In genomic region chr10:126955396-126955795, GRCh38 we compare ENCODE assay signal across 24 cellular contexts. TPM values are rescaled to one million over a fixed set of nuclear protein-coding genes. Genes with fewer than 3 reads are reported as not detected.
A peak's percentile ranks its signal among the peaks of the same experiment; 100 is the strongest.
DNase-seq lines count a peak whose midpoint lies in the region; ATAC-seq and TF ChIP-seq lines count a peak whose summit lies in the region.
"Had no signal": no experiment of that assay in that cellular context is flagged by ENCODE, and none has a peak within 500 bp of the region (broad histone marks: within the 10 kb centered on the region; RNA-seq: fewer than 3 reads in every experiment).

No MANE protein-coding gene starts in this region.

- intact Hi-C loops in Right ventricle myocardium superior (cut with DNase I): no loop called here

- peaks cover 29% of the 10 kb centered on the region for H3K4me1 Mint-ChIP-seq in endodermal cell
- H3K4me1 Mint-ChIP-seq: activated naive CD8-positive, alpha-beta T cell treated with anti-CD3 and anti-CD28 coated beads, Interleukin-2, amount 10 ng/mL, durations not matched to agents 7 days and 5 days; CD4-positive, CD25-positive, alpha-beta regulatory T cell had no signal

- peaks cover 11% of the 10 kb centered on the region for H3K4me1 ChIP-seq in endodermal cell (ENCODE audit: control insufficient read depth, insufficient read depth, low read length)
- H3K4me1 ChIP-seq: psoas muscle had no signal

- peaks cover 7% of the 10 kb centered on the region for H3K36me3 Mint-ChIP-seq in endodermal cell (ENCODE audit: low read depth)
- H3K36me3 Mint-ChIP-seq: activated naive CD8-positive, alpha-beta T cell treated with anti-CD3 and anti-CD28 coated beads, Interleukin-2, amount 10 ng/mL, durations not matched to agents 7 days and 5 days; CD4-positive, CD25-positive, alpha-beta regulatory T cell had no signal

- 91 to 100% methylated on average over 1 to 8 of the region's 8 CpGs for WGBS in endodermal cell (ENCODE audit: insufficient coverage in 1 of 2, insufficient read length in 1 of 2), 2 experiments

- peaks cover 30% of the 10 kb centered on the region for H3K9me3 ChIP-seq in endodermal cell (ENCODE audit: control insufficient read depth, low read length)
- H3K9me3 ChIP-seq: psoas muscle, tibial artery had no signal

- H3K9me3 Mint-ChIP-seq in endodermal cell: no peaks in the 10 kb centered on the region

- peak overlapping the region; percentile 33 for H3K27ac Mint-ChIP-seq in endodermal cell
- H3K27ac Mint-ChIP-seq: activated CD8-positive, alpha-beta T cell treated with anti-CD3 and anti-CD28 coated beads, Interleukin-2, amount 10 ng/mL, durations not matched to agents 7 days and 5 days; activated naive CD8-positive, alpha-beta T cell treated with anti-CD3 and anti-CD28 coated beads, Interleukin-2, amount 10 ng/mL, durations not matched to agents 7 days and 5 days; CD4-positive, CD25-positive, alpha-beta regulatory T cell; T-helper 1 cell treated with Interleukin-12 subunit alpha and Interleukin-12 subunit beta and Interleukin-4 antibody, amounts not matched to agents 30 μg/mL and 1 μg/mL, for 36 hours had no signal

- no peaks in the 10 kb centered on the region for H3K36me3 ChIP-seq in endodermal cell (ENCODE audit: control insufficient read depth, insufficient read depth, low read length)
- H3K36me3 ChIP-seq: tibial artery had no signal

- H3K9ac ChIP-seq in endodermal cell (ENCODE audit: extremely low read depth, low read length, poor library complexity, severe bottlenecking): no peak overlapping the region
- H3K9ac ChIP-seq: GM23248 had no signal

- no peak overlapping the region for H3K4me3 ChIP-seq in endodermal cell (ENCODE audit: low read length)
- H3K4me3 ChIP-seq: GM12878, GM23248, lung, psoas muscle, tibial artery had no signal

- peak; percentile 19 for DNase-seq in NCI-H146 (lab: John Stamatoyannopoulos, UW)
- DNase-seq in NCI-H146 treated with DMSO at 0.1 percent for 48 hours (lab: John Stamatoyannopoulos, UW; ENCODE audit: unreplicated experiment): no peak
- no peak for DNase-seq in endodermal cell
- DNase-seq in left lobe of liver (ENCODE audit: low spot score): peak; percentile 60
- peak in 12 of 49 donors; percentile 25 to 75 (median 45) for DNase-seq in substantia nigra (lab: John Stamatoyannopoulos, UW)
- DNase-seq in Right ventricle myocardium superior: no peak
- DNase-seq: activated CD8-positive, alpha-beta T cell treated with anti-CD3 and anti-CD28 coated beads, Interleukin-2, amount 10 ng/mL, durations not matched to agents 7 days and 5 days; activated naive CD8-positive, alpha-beta T cell treated with anti-CD3 and anti-CD28 coated beads, Interleukin-2, amount 10 ng/mL, durations not matched to agents 7 days and 5 days; activated T-cell treated with anti-CD3 and anti-CD28 coated beads for 4 hours; CD4-positive, CD25-positive, alpha-beta regulatory T cell; central memory CD4-positive, alpha-beta T cell; dermis blood vessel endothelial cell; NCI-H1694 treated with DMSO at 0.1 percent for 48 hours; NCI-H526; psoas muscle; stimulated activated naive CD4-positive, alpha-beta T cell treated with Interleukin-2 at 50 U/mL for 16 hours; tibial artery had no signal

- ATAC-seq in left lobe of liver (peak; percentile 91), Right ventricle myocardium superior (ENCODE audit: poor library complexity) (no peak), GM18861 (IDR thresholded peaks at IDR 0.05; ENCODE audit: unreplicated experiment) (no peak), HG03521 (IDR thresholded peaks at IDR 0.05; ENCODE audit: unreplicated experiment) (no peak)
- ATAC-seq: activated CD8-positive, alpha-beta T cell treated with anti-CD3 and anti-CD28 coated beads, Interleukin-2, amount 10 ng/mL, durations not matched to agents 7 days and 5 days; GM12878; psoas muscle had no signal

- no peaks in the 10 kb centered on the region for H3K27me3 ChIP-seq in endodermal cell (ENCODE audit: control insufficient read depth, insufficient read depth, low read length, poor library complexity, severe bottlenecking)
- H3K27me3 ChIP-seq: tibial artery had no signal

- no peak overlapping the region for H3K4me3 Mint-ChIP-seq in endodermal cell
- H3K4me3 Mint-ChIP-seq: activated CD8-positive, alpha-beta T cell treated with anti-CD3 and anti-CD28 coated beads, Interleukin-2, amount 10 ng/mL, durations not matched to agents 7 days and 5 days; activated naive CD8-positive, alpha-beta T cell treated with anti-CD3 and anti-CD28 coated beads, Interleukin-2, amount 10 ng/mL, durations not matched to agents 7 days and 5 days; CD4-positive, CD25-positive, alpha-beta regulatory T cell; T-helper 1 cell treated with Interleukin-12 subunit alpha and Interleukin-12 subunit beta and Interleukin-4 antibody, amounts not matched to agents 30 μg/mL and 1 μg/mL, for 36 hours had no signal

- no peak for TF ChIP-seq CTCF in endodermal cell (conservative IDR thresholded peaks at IDR 0.05)

- no peaks in the 10 kb centered on the region for H3K27me3 Mint-ChIP-seq in endodermal cell (ENCODE audit: insufficient read depth)
- H3K27me3 Mint-ChIP-seq: activated naive CD8-positive, alpha-beta T cell treated with anti-CD3 and anti-CD28 coated beads, Interleukin-2, amount 10 ng/mL, durations not matched to agents 7 days and 5 days; CD4-positive, CD25-positive, alpha-beta regulatory T cell had no signal

- H3K27ac ChIP-seq in endodermal cell (ENCODE audit: low read depth, low read length) (no peak overlapping the region), substantia nigra (ENCODE audit: low read depth, low read length, poor library complexity, severe bottlenecking) (peak overlapping the region; percentile 92)
- H3K27ac ChIP-seq: 22Rv1, GM23248, psoas muscle, tibial artery had no signal

RNA-seq across cellular contexts. Expression of gene DOCK1, which starts 50.2 kb away (rescaled TPM):
- 10 to 100 TPM; 72.4 to 89.3 TPM for total RNA-seq in endodermal cell
- 33.7 TPM for polyA plus RNA-seq in endodermal cell (2013, experiment 1 of 2)
- polyA plus RNA-seq in endodermal cell (2013, experiment 2 of 2): 35.9 TPM
- 14.7 TPM for total RNA-seq in left lobe of liver
- 14.3 TPM for total RNA-seq in Right ventricle myocardium superior
- total RNA-seq: activated CD8-positive, alpha-beta T cell treated with anti-CD3 and anti-CD28 coated beads, Interleukin-2, amount 10 ng/mL, durations not matched to agents 7 days and 5 days had no signal
- polyA plus RNA-seq: CD4-positive, CD25-positive, alpha-beta regulatory T cell had no signal

Comparison
In these comparisons a context has a peak if more than half of its experiments do, and no peak if none do; other contexts are left out.
1. DNase-seq: peak in NCI-H146 (single experiment) and left lobe of liver (single experiment); none in NCI-H146 treated with DMSO at 0.1 percent for 48 hours (single experiment), endodermal cell (single experiment) and Right ventricle myocardium superior (single experiment).